8 cellular contexts compared by ENCODE assay signal in the genomic region with DNA sequence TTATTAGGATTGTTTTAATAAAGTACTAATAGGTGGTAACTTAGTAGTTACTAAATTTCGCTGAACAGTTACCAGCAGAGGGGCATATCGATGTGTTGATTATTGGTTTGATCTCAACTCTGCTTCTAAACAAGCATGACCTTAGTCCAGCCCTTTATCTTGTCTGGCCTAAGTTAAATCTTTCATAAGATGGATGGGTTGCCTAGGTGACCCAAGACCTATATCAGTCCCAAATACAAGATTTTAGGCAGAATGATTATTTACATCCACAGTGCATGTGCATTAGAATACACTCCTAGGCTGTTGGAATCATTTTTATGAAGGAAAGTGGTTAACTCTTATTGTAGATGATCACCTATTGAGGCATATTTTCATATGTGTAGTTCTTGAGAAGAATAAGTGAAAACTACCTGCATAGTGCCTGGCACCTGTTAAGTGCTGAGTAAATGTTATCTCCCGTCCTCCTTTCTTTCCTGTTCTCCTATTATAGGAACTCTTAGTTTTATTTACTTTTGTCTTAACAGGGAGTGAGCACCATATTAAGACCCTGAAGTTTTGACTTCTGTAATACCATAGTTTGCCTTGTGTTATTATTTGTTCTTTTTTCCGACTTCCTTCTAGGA. TPM values are rescaled to one million over a fixed set of nuclear protein-coding genes. Genes with fewer than 3 reads are reported as not detected.
DNase-seq lines count a peak whose midpoint lies in the region; ATAC-seq, FAIRE-seq and TF ChIP-seq lines count a peak whose summit lies in the region.

No MANE protein-coding gene starts in this region.

- peak overlapping the region; percentile 96 to 100 (median 98) for H3K4me3 Mint-ChIP-seq in CD4-positive, alpha-beta memory T cell
- peak overlapping the region; percentile 99 for H3K4me3 Mint-ChIP-seq in nephron progenitor cell

- H3K4me2 ChIP-seq in KMS-11: peak overlapping the region; percentile 60

- H4K20me1 ChIP-seq in KMS-11 (ENCODE audit: insufficient read depth): peaks cover 4% of the 10 kb centered on the region; the same call in 1 of the 2 replicates

- DNase-seq in CD4-positive, alpha-beta memory T cell: peak in 1 of 5 donors; percentile 2
- DNase-seq in colonic mucosa: no peak
- DNase-seq in nephron progenitor cell: no peak
- no peak for DNase-seq in HTR-8/SVneo (ENCODE audit: insufficient read length, low spot score)
- no peak for DNase-seq in NOMO-1 treated with DMSO at 0.1 percent for 48 hours (lab: John Stamatoyannopoulos, UW; ENCODE audit: unreplicated experiment)
- no peak for DNase-seq in caudate nucleus (lab: John Stamatoyannopoulos, UW)

- H3K9ac ChIP-seq in KMS-11 (peak overlapping the region; percentile 74; the same call in 1 of the 2 replicates), colonic mucosa (ENCODE audit: low read depth in 2 of 2, low read length in 2 of 2) (no peak overlapping the region)

- TF ChIP-seq CTCF in KMS-11 (conservative IDR thresholded peaks at IDR 0.05; ENCODE audit: low read depth, low read length) (no peak), colonic mucosa (IDR thresholded peaks at IDR 0.05) (no peak), nephron progenitor cell (IDR thresholded peaks at IDR 0.05) (no peak)

- POLR2A ChIA-PET in CD4-positive, alpha-beta memory T cell (lab: Charles Lee; ENCODE audit: partially characterized antibody): no interaction called here

- no peaks in the 10 kb centered on the region for H3K27me3 ChIP-seq in CD4-positive, alpha-beta memory T cell (ENCODE audit: insufficient read depth, low read length)
- no peaks in the 10 kb centered on the region for H3K27me3 ChIP-seq in KMS-11 (ENCODE audit: insufficient read depth, low read depth)
- H3K27me3 ChIP-seq in colonic mucosa: no peaks in the 10 kb centered on the region

- H2AFZ ChIP-seq in KMS-11 (ENCODE audit: low read depth): peak overlapping the region; percentile 76; the same call in 1 of the 2 replicates

- no peaks in the 10 kb centered on the region for H3K27me3 Mint-ChIP-seq in CD4-positive, alpha-beta memory T cell
- peaks cover 2% of the 10 kb centered on the region for H3K27me3 Mint-ChIP-seq in nephron progenitor cell (ENCODE audit: low read depth, poor library complexity)

- peaks cover 39% of the 10 kb centered on the region for H3K79me2 ChIP-seq in KMS-11 (ENCODE audit: insufficient read depth, low read depth)

- peak overlapping the region; percentile 39 to 91 for H3K4me3 ChIP-seq in CD4-positive, alpha-beta memory T cell (ENCODE audit: low read length in 2 of 2)
- H3K4me3 ChIP-seq in KMS-11 (IDR thresholded peaks at IDR 0.05; ENCODE audit: insufficient read depth, low read depth, low read length) (no peak overlapping the region), colonic mucosa (peak overlapping the region; percentile 90)

- CTCF ChIA-PET in CD4-positive, alpha-beta memory T cell (lab: Charles Lee; ENCODE audit: partially characterized antibody): no interaction called here

- H3K9me3 ChIP-seq in CD4-positive, alpha-beta memory T cell (ENCODE audit: control insufficient read depth in 1 of 2, low read length in 2 of 2): no peaks in the 10 kb centered on the region
- no peaks in the 10 kb centered on the region for H3K9me3 ChIP-seq in colonic mucosa

- peak overlapping the region; percentile 88 for H3K27ac ChIP-seq in CD4-positive, alpha-beta memory T cell (ENCODE audit: low read depth, low read length)
- H3K27ac ChIP-seq in KMS-11 (no peak overlapping the region), colonic mucosa (no peak overlapping the region), caudate nucleus (ENCODE audit: low read depth, low read length) (no peak overlapping the region)

- H3K4me1 Mint-ChIP-seq in CD4-positive, alpha-beta memory T cell: peaks cover 29 to 42% (median 35%) of the 10 kb centered on the region in 4 donors
- peaks cover 35% of the 10 kb centered on the region for H3K4me1 Mint-ChIP-seq in nephron progenitor cell

- intact Hi-C loops in CD4-positive, alpha-beta memory T cell (cut with micrococcal nuclease): no loop called here
- intact Hi-C loops in colonic mucosa (cut with DNase I): no loop called here

- FAIRE-seq in HTR-8/SVneo (lab: Jason Lieb, UNC): no peak

- peaks cover 36% of the 10 kb centered on the region for H3K4me1 ChIP-seq in CD4-positive, alpha-beta memory T cell (ENCODE audit: insufficient read depth, low read length)
- peaks cover 17% of the 10 kb centered on the region for H3K4me1 ChIP-seq in KMS-11 (ENCODE audit: low read depth, poor library complexity, severe bottlenecking)
- H3K4me1 ChIP-seq in colonic mucosa: peaks cover 5% of the 10 kb centered on the region

- no peak for ATAC-seq in HG02981 (IDR thresholded peaks at IDR 0.05; ENCODE audit: unreplicated experiment)

- H3K27ac Mint-ChIP-seq in CD4-positive, alpha-beta memory T cell: peak overlapping the region in 6 of 7 donors; percentile 92 to 99 (median 97)
- no peak overlapping the region for H3K27ac Mint-ChIP-seq in nephron progenitor cell

- H3K9me3 Mint-ChIP-seq in CD4-positive, alpha-beta memory T cell: no peaks in the 10 kb centered on the region
- H3K9me3 Mint-ChIP-seq in nephron progenitor cell: no peaks in the 10 kb centered on the region

- H3K36me3 Mint-ChIP-seq in CD4-positive, alpha-beta memory T cell: peaks cover 0 to 2% of the 10 kb centered on the region in 2 donors
- peaks cover 38% of the 10 kb centered on the region for H3K36me3 Mint-ChIP-seq in nephron progenitor cell (ENCODE audit: low read depth)

- no peaks in the 10 kb centered on the region for H3K36me3 ChIP-seq in CD4-positive, alpha-beta memory T cell (ENCODE audit: insufficient read depth, low read length)
- H3K36me3 ChIP-seq in KMS-11 (ENCODE audit: insufficient read depth) (no peaks in the 10 kb centered on the region), colonic mucosa (no peaks in the 10 kb centered on the region)

RNA-seq across cellular contexts. Expression of a gene that starts 1.1 kb away (rescaled TPM):
- total RNA-seq in CD4-positive, alpha-beta memory T cell: 10 to 100 TPM; 15.7 to 17.4 TPM
- 10 to 100 TPM; 15.8 to 20.7 TPM for polyA plus RNA-seq in CD4-positive, alpha-beta memory T cell
- total RNA-seq in colonic mucosa: 1 to 10 TPM; 4.8 to 5.1 TPM
